ENCODE assay signal across 24 cellular contexts in the genomic region with DNA sequence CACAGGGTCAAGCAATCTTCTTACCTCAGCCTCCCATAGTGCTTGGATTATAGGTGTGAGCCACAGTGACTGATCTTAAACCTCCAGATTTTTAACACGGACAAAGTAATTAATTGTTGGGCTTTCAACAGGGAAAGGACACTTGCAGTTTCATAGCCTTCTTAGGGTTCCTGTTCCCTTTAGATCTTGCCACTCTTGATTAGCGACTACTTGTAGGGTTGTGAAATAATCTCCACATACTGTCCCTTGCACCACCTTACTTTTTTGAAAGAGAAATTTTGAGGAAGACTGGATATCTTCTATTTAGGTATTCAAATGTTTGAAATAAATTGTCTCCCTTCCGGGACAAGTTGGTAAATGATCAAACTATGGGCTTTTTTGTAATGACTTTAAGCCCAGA. TPM values are rescaled to one million over a fixed set of nuclear protein-coding genes. Genes with fewer than 3 reads are reported as not detected.
"Had no signal": no experiment of that assay in that cellular context is flagged by ENCODE, and none has a peak within 500 bp of the region (broad histone marks: within the 10 kb centered on the region; RNA-seq: fewer than 3 reads in every experiment).

No MANE protein-coding gene starts in this region.

- H3K36me3 ChIP-seq: esophagus muscularis mucosa, gastroesophageal sphincter, sigmoid colon, stomach, thoracic aorta, transverse colon had no signal

- H3K4me3 Mint-ChIP-seq: effector memory CD8-positive, alpha-beta T cell; natural killer cell; neural crest cell had no signal

- H3K9me3 Mint-ChIP-seq: effector memory CD8-positive, alpha-beta T cell; natural killer cell; neural crest cell had no signal

- DNase-seq: cortex of kidney; effector memory CD8-positive, alpha-beta T cell; glutamatergic neuron; islet precursor cell; mammary epithelial cell; natural killer cell; posterior cingulate gyrus; sigmoid colon; stimulated activated CD4-positive, alpha-beta T cell treated with anti-CD3 and anti-CD28 coated beads, Interleukin-12 subunit alpha, Interleukin-12 subunit beta, amount 100 ng/mL, for 4 hours; stimulated activated naive CD4-positive, alpha-beta T cell; stomach; substantia nigra; transverse colon had no signal

- ATAC-seq: effector memory CD8-positive, alpha-beta T cell; gastroesophageal sphincter; left lobe of liver; natural killer cell had no signal

- H3K9me3 ChIP-seq: esophagus muscularis mucosa, gastroesophageal sphincter, sigmoid colon, stomach, thoracic aorta, transverse colon had no signal

- H3K27ac ChIP-seq: epithelial cell of prostate, esophagus muscularis mucosa, gastroesophageal sphincter, sigmoid colon, skin epidermis, stomach, thoracic aorta, transverse colon had no signal

- H3K4me1 ChIP-seq: esophagus muscularis mucosa, gastroesophageal sphincter, sigmoid colon, stomach, transverse colon had no signal

- H3K27me3 ChIP-seq: esophagus muscularis mucosa, gastroesophageal sphincter, sigmoid colon, stomach, transverse colon had no signal

- H3K4me3 ChIP-seq: esophagus muscularis mucosa, gastroesophageal sphincter, sigmoid colon, skin epidermis, stomach, thoracic aorta, transverse colon had no signal

- H3K4me1 Mint-ChIP-seq: natural killer cell, neural crest cell had no signal

- H3K36me3 Mint-ChIP-seq: natural killer cell had no signal

- H3K27ac Mint-ChIP-seq: effector memory CD8-positive, alpha-beta T cell; natural killer cell had no signal

RNA-seq across cellular contexts. Expression of a gene that starts 7.6 kb away (rescaled TPM):
- total RNA-seq: fibroblast of villous mesenchyme, mammary epithelial cell, myocyte, pulmonary artery endothelial cell had no signal
- polyA plus RNA-seq: mammary epithelial cell had no signal

RNA-seq across cellular contexts. Expression of a gene that starts 45.1 kb away (rescaled TPM):
- total RNA-seq: fibroblast of villous mesenchyme, mammary epithelial cell, myocyte, neural crest cell, osteocyte, pulmonary artery endothelial cell had no signal
- polyA plus RNA-seq: mammary epithelial cell had no signal

RNA-seq across cellular contexts. Expression of a gene that starts 52.4 kb away (rescaled TPM):
- total RNA-seq: fibroblast of villous mesenchyme, mammary epithelial cell, myocyte, neural crest cell, osteocyte had no signal
- polyA plus RNA-seq: mammary epithelial cell had no signal
